In the genomic region with DNA sequence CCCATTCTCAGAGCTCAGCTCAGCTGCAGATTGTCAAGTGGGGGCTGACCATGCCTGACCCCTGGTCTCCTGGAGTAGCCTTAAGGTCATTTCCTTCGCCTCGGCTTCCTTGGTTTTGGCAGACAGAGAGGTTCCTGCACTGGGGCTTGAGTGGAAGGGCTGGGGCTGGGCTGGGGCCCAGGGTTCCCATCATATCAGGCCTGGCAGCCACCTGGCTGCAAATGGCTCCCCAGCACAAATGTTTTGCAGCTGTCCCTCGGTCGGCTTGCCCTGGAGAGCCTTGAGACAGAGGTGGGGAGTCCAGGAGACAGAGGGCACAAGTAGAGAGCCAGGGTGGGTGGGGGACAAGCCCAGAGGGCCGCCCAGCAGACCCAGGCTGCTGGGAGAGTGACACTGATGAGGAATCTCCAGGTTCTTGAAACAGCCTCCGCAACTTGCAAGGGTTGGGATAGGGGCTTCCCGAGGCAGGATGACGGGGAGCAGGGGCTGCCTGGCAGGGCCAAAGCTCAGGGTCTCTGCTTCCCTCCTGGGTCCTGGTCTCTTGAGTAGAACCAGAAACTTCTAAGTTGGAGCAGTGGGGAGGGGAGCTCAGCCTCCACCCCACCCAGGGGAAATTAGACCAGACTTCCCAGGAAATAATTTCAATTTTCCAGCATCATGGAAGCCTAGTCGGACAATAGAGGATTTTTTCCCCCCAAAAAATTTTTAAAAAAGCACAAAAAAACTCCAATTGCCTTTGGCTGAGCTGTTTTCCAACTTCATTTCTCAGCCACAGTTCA, we compare ENCODE assay signal across 16 cellular contexts. TPM values are rescaled to one million over a fixed set of nuclear protein-coding genes. Genes with fewer than 3 reads are reported as not detected.
A peak's percentile ranks its signal among the peaks of the same experiment; 100 is the strongest.
DNase-seq lines count a peak whose midpoint lies in the region; ATAC-seq and TF ChIP-seq lines count a peak whose summit lies in the region.
"Had no signal": no experiment of that assay in that cellular context is flagged by ENCODE, and none has a peak within 500 bp of the region (broad histone marks: within the 10 kb centered on the region; RNA-seq: fewer than 3 reads in every experiment).

No MANE protein-coding gene starts in this region.

- peaks cover 0 to 54% of the 10 kb centered on the region in 2 donors for H3K4me1 ChIP-seq in right atrium auricular region
- H3K4me1 ChIP-seq in ovary (ENCODE audit: insufficient read depth): peaks cover 38% of the 10 kb centered on the region

- 25 to 32% (median 27%) methylated on average over 9 of the region's 9 CpGs for whole genome bisulfite sequencing in ovary, 3 donors

- peak; percentile 43 for DNase-seq in Calu3
- DNase-seq in right atrium auricular region (ENCODE audit: low spot score): no peak
- DNase-seq in ovary: peak in 4 of 5 donors; percentile 53 to 75 (median 64)
- no peak for DNase-seq in coronary artery (ENCODE audit: low spot score)
- no peak for DNase-seq in stimulated activated CD8-positive, alpha-beta memory T cell treated with anti-CD3 and anti-CD28 coated beads, Interleukin-4, amount 100 ng/mL, for 48 hours
- no peak for DNase-seq in midbrain (lab: John Stamatoyannopoulos, UW)
- DNase-seq: activated CD4-positive, CD25-positive, alpha-beta regulatory T cell treated with anti-CD3 and anti-CD28 coated beads, Interleukin-2, amount 50 U/mL, for 72 hours; amniotic stem cell; DMS79; T-cell had no signal

- H3K27me3 ChIP-seq in right atrium auricular region (no peaks in the 10 kb centered on the region), ovary (no peaks in the 10 kb centered on the region)

- H3K9me3 ChIP-seq in right atrium auricular region (no peaks in the 10 kb centered on the region), ovary (no peaks in the 10 kb centered on the region)
- H3K9me3 ChIP-seq: neutrophil had no signal

- no peaks in the 10 kb centered on the region for H3K36me3 Mint-ChIP-seq in Calu3 (ENCODE audit: insufficient read depth, unreplicated experiment)
- H3K36me3 Mint-ChIP-seq in activated T-helper 17 cell treated with anti-CD3 and anti-CD28 coated beads, Interleukin-2, amount 50 U/mL, for 72 hours (ENCODE audit: low read depth): no peaks in the 10 kb centered on the region
- H3K36me3 Mint-ChIP-seq: T-cell had no signal

- no TSS peak for BruUV-seq in Calu3 (replicated peaks; lab: Mats Ljungman, UMichigan)

- peaks cover 5% of the 10 kb centered on the region for H3K36me3 ChIP-seq in right atrium auricular region
- H3K36me3 ChIP-seq in ovary: no peaks in the 10 kb centered on the region
- H3K36me3 ChIP-seq: neutrophil had no signal

- H3K27ac Mint-ChIP-seq in Calu3 (ENCODE audit: unreplicated experiment): no peak overlapping the region
- H3K27ac Mint-ChIP-seq in activated T-helper 17 cell treated with anti-CD3 and anti-CD28 coated beads, Interleukin-2, amount 50 U/mL, for 72 hours: peak overlapping the region; percentile 48
- H3K27ac Mint-ChIP-seq: T-cell had no signal

- no peak overlapping the region for H3K4me3 ChIP-seq in right atrium auricular region
- no peak overlapping the region for H3K4me3 ChIP-seq in ovary
- H3K4me3 ChIP-seq in coronary artery: no peak overlapping the region

- H3K27ac ChIP-seq in right atrium auricular region (peak overlapping the region; percentile 33 to 42), ovary (peak overlapping the region; percentile 50 to 70), coronary artery (peak overlapping the region in 1 of 2 donors; percentile 59)
- H3K27ac ChIP-seq: neutrophil had no signal

- CTCF ChIA-PET in Calu3 (lab: Charles Lee): interaction anchor here (0.6 to 53.1 kb wide), 12 partner anchors 8 to 603 kb away, joined by 3 to 4142 read pairs (median 5); partner anchors contain the start of genes CCR7, IGFBP4 and TOP2A

- TF ChIP-seq EP300 in ovary (IDR thresholded peaks at IDR 0.05): no peak

- no peak for TF ChIP-seq CTCF in Calu3 (IDR thresholded peaks at IDR 0.05; ENCODE audit: unreplicated experiment)
- no peak for TF ChIP-seq CTCF in right atrium auricular region (IDR thresholded peaks at IDR 0.05)
- no peak for TF ChIP-seq CTCF in ovary (IDR thresholded peaks at IDR 0.05)
- no peak for TF ChIP-seq CTCF in coronary artery (IDR thresholded peaks at IDR 0.05)

- H3K4me3 Mint-ChIP-seq in Calu3 (ENCODE audit: low read depth, unreplicated experiment): no peak overlapping the region
- H3K4me3 Mint-ChIP-seq in activated T-helper 17 cell treated with anti-CD3 and anti-CD28 coated beads, Interleukin-2, amount 50 U/mL, for 72 hours: no peak overlapping the region
- H3K4me3 Mint-ChIP-seq: T-cell had no signal

- H3K9me3 Mint-ChIP-seq in Calu3 (ENCODE audit: low read depth, unreplicated experiment): no peaks in the 10 kb centered on the region
- H3K9me3 Mint-ChIP-seq in activated T-helper 17 cell treated with anti-CD3 and anti-CD28 coated beads, Interleukin-2, amount 50 U/mL, for 72 hours: no peaks in the 10 kb centered on the region
- H3K9me3 Mint-ChIP-seq: T-cell had no signal

- peaks cover 14% of the 10 kb centered on the region for H3K4me1 Mint-ChIP-seq in Calu3 (ENCODE audit: low read depth, unreplicated experiment)
- H3K4me1 Mint-ChIP-seq in activated T-helper 17 cell treated with anti-CD3 and anti-CD28 coated beads, Interleukin-2, amount 50 U/mL, for 72 hours: no peaks in the 10 kb centered on the region
- H3K4me1 Mint-ChIP-seq: T-cell had no signal

- TF ChIP-seq POLR2A in ovary (IDR thresholded peaks at IDR 0.05): no peak

- ATAC-seq in activated T-helper 17 cell treated with anti-CD3 and anti-CD28 coated beads, Interleukin-2, amount 50 U/mL, for 72 hours (replicated peaks): no peak
- ATAC-seq in GM18519 (IDR thresholded peaks at IDR 0.05; ENCODE audit: low FRiP score, unreplicated experiment): no peak
- ATAC-seq: T-cell had no signal

- peaks cover 63% of the 10 kb centered on the region for H3K27me3 Mint-ChIP-seq in Calu3 (ENCODE audit: unreplicated experiment)
- H3K27me3 Mint-ChIP-seq in activated T-helper 17 cell treated with anti-CD3 and anti-CD28 coated beads, Interleukin-2, amount 50 U/mL, for 72 hours: no peaks in the 10 kb centered on the region
- H3K27me3 Mint-ChIP-seq: T-cell had no signal

- intact Hi-C loops in Calu3 (cut with micrococcal nuclease; ENCODE audit: unreplicated experiment): no loop called here
- intact Hi-C loops in ovary (cut with DNase I): no loop called here

RNA-seq across cellular contexts. Expression of gene IGFBP4, which starts 19.3 kb away (rescaled TPM):
- total RNA-seq in Calu3 (2022): 33.9 and 39.2 TPM in 2 replicates
- 10 to 100 TPM in 1 of 2 donors, 1 to 10 TPM in 1; 5.3 to 33.8 TPM for total RNA-seq in activated T-helper 17 cell treated with anti-CD3 and anti-CD28 coated beads, Interleukin-2, amount 50 U/mL, for 72 hours
- 100 to 1,000 TPM in 1 of 2 donors, 10 to 100 TPM in 1; 81.0 to 237 TPM for total RNA-seq in right atrium auricular region
- total RNA-seq in ovary: 1,000 to 10,000 TPM in 5 of 7 donors, 100 to 1,000 TPM in 2; 457 to 3,447 (median 1,460) TPM
- polyA plus RNA-seq in ovary: 100 to 1,000 TPM; 634 to 809 TPM

RNA-seq across cellular contexts. Expression of gene TNS4, which starts 38.9 kb away (rescaled TPM):
- total RNA-seq in Calu3 (2022) (0.21 and 0.44 TPM in 2 replicates), right atrium auricular region (not detected), ovary (1 to 10 TPM in 1 of 7 donors, under 1 TPM in 2, not detected in 4; 0.13 to 6.2 (median 0.95) TPM)
- 10 to 100 TPM in 1 of 2 donors, 1 to 10 TPM in 1; 8.8 to 19.8 TPM for total RNA-seq in activated T-helper 17 cell treated with anti-CD3 and anti-CD28 coated beads, Interleukin-2, amount 50 U/mL, for 72 hours
- under 1 TPM in 1 of 2 donors, not detected in 1; 0.13 TPM for polyA plus RNA-seq in ovary
- total RNA-seq: frontal cortex, H4, M059J had no signal

RNA-seq across cellular contexts. Expression of gene TOP2A, which starts 44.8 kb away (rescaled TPM):
- total RNA-seq in Calu3 (2022) (1,389 and 1,672 TPM in 2 replicates), right atrium auricular region (1 to 10 TPM in 1 of 2 donors, under 1 TPM in 1; 0.31 to 3.7 TPM), ovary (1 to 10 TPM in 3 of 7 donors, under 1 TPM in 4; 0.36 to 4.5 (median 0.82) TPM)
- 100 to 1,000 TPM; 230 to 257 TPM for total RNA-seq in activated T-helper 17 cell treated with anti-CD3 and anti-CD28 coated beads, Interleukin-2, amount 50 U/mL, for 72 hours
- polyA plus RNA-seq in ovary: 1 to 10 TPM; 1.2 to 3.3 TPM

Comparison
In these comparisons a context has a peak if more than half of its experiments do, and no peak if none do; other contexts are left out.
1. DNase-seq: peak in Calu3 (single experiment) and ovary (4 of 5); none in right atrium auricular region (single experiment), coronary artery (single experiment), stimulated activated CD8-positive, alpha-beta memory T cell treated with anti-CD3 and anti-CD28 coated beads, Interleukin-4, amount 100 ng/mL, for 48 hours (single experiment) and midbrain (single experiment).
2. RNA of gene TOP2A, which starts 44.8 kb away (total RNA-seq): 1,389 to 1,672 TPM in Calu3 and 230 to 257 TPM in activated T-helper 17 cell treated with anti-CD3 and anti-CD28 coated beads, Interleukin-2, amount 50 U/mL, for 72 hours; 0.31 to 3.7 TPM in right atrium auricular region and 0.36 to 4.5 TPM in ovary; every median in the first group is over 10 times any median in the second.